17 cellular contexts compared by ENCODE assay signal in the genomic region with DNA sequence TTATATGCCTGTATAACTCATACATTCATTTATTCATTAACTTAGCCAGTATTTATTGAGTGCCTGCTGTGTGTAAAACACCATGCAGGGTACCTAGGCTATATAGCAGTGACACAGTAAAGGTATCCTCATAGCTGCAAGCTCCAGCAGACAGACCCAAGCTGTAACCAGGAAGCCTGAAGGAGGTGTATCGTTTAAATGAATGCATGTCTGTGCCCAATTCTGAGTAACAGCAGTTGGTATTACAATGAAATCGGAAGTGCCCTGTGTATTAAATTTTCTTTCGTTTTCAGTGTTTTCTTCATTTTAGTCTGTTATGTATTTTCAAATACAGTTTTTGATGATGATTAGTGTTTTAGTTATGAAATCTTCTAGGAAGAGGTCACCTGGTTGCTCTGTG.
"Had no signal": no experiment of that assay in that cellular context is flagged by ENCODE, and none has a peak within 500 bp of the region (broad histone marks: within the 10 kb centered on the region; RNA-seq: fewer than 3 reads in every experiment).

No MANE protein-coding gene starts in this region.

- H3K9me3 ChIP-seq: SK-N-SH had no signal

- DNase-seq: KBM-7, MV-4-11, NCI-H1048, NCI-H1105, NCI-H1417, NCI-H1436 treated with DMSO at 0.1 percent for 48 hours, NCI-H1694, NCI-H187 treated with DMSO at 0.1 percent for 48 hours, NCI-H2029 treated with DMSO at 0.1 percent for 48 hours, NCI-H2171 treated with DMSO at 0.1 percent for 48 hours, NCI-H524, NCI-H526 treated with DMSO at 0.1 percent for 48 hours, NCI-H774, SHP77, SK-N-SH, SW 1271 had no signal

- H3K27ac ChIP-seq: RWPE1 had no signal
